8 cellular contexts compared by ENCODE assay signal in genomic region chr7:44796504-44797328, GRCh38. TPM values are rescaled to one million over a fixed set of nuclear protein-coding genes. Genes with fewer than 3 reads are reported as not detected.
DNase-seq lines count a peak whose midpoint lies in the region; ATAC-seq, FAIRE-seq and TF ChIP-seq lines count a peak whose summit lies in the region.

Gene PPIA, plus strand, starts transcription at chr7:44796681. Its CDS starts 44 bp downstream, at chr7:44796725.

- peak within 1 kb of the TSS; percentile 76 for H3K4ac ChIP-seq in H1 (replicated peaks; ENCODE audit: insufficient read length, low read depth, low read length)
- peak within 1 kb of the TSS; percentile 97 to 100 for H3K4ac ChIP-seq in mesenchymal stem cell (ENCODE audit: low read depth in 1 of 2, low read length in 2 of 2)

- peaks cover 19 to 39% of the 10 kb centered on the region in 2 experiments for H3K79me2 ChIP-seq in H1 (ENCODE audit: control insufficient read depth in 1 of 2, insufficient read depth in 2 of 2, low read length in 2 of 2)

- H3K4me3 Mint-ChIP-seq in activated CD8-positive, alpha-beta memory T cell treated with anti-CD3 and anti-CD28 coated beads, Interleukin-2, amount 10 ng/mL, durations not matched to agents 7 days and 5 days: peak within 1 kb of the TSS; percentile 93

- peaks cover 36% of the 10 kb centered on the region for H3K4me1 Mint-ChIP-seq in activated CD8-positive, alpha-beta memory T cell treated with anti-CD3 and anti-CD28 coated beads, Interleukin-2, amount 10 ng/mL, durations not matched to agents 7 days and 5 days

- ATAC-seq in GM21381 (IDR thresholded peaks at IDR 0.05; ENCODE audit: unreplicated experiment): peak; percentile 82
- peak; percentile 92 for ATAC-seq in activated CD8-positive, alpha-beta memory T cell treated with anti-CD3 and anti-CD28 coated beads, Interleukin-2, amount 10 ng/mL, durations not matched to agents 7 days and 5 days

- H3K27ac ChIP-seq in HUES48 (ENCODE audit: low read depth, low read length) (peak within 1 kb of the TSS; percentile 99), H1 (ENCODE audit: low read depth, low read length) (peak within 1 kb of the TSS; percentile 98), mesenchymal stem cell (ENCODE audit: low read length, poor library complexity, severe bottlenecking) (peak within 1 kb of the TSS; percentile 99)

- no peak for FAIRE-seq in H1 (lab: Jason Lieb, UNC)

- peak within 1 kb of the TSS; percentile 99 for H3K27ac Mint-ChIP-seq in activated CD8-positive, alpha-beta memory T cell treated with anti-CD3 and anti-CD28 coated beads, Interleukin-2, amount 10 ng/mL, durations not matched to agents 7 days and 5 days

- TF ChIP-seq RAD21 in H1 (IDR thresholded peaks at IDR 0.05 in 1 of 2, conservative IDR thresholded peaks at IDR 0.05 in 1 of 2; ENCODE audit: low read depth in 2 of 2, low read length in 2 of 2): no peak

- TF ChIP-seq EP300 in H1 (IDR thresholded peaks at IDR 0.05; ENCODE audit: borderline replicate concordance in 1 of 2, low read depth in 2 of 2, low read length in 2 of 2): no peak

- H3K23ac ChIP-seq in H1 (ENCODE audit: insufficient read length) (no peak within 1 kb of the TSS), mesenchymal stem cell (ENCODE audit: low read length in 2 of 2) (peak within 1 kb of the TSS; percentile 93 to 98)

- H4K8ac ChIP-seq in H1 (ENCODE audit: extremely low read depth, insufficient read depth, low read length): peak within 1 kb of the TSS; percentile 99
- peak within 1 kb of the TSS; percentile 97 for H4K8ac ChIP-seq in mesenchymal stem cell (ENCODE audit: low read length)

- H4K91ac ChIP-seq in H1 (replicated peaks; ENCODE audit: insufficient read length, low read length) (peak within 1 kb of the TSS; percentile 99), mesenchymal stem cell (ENCODE audit: low read length) (peak within 1 kb of the TSS; percentile 99)

- H3K18ac ChIP-seq in H1 (ENCODE audit: extremely low read depth, low read length) (peak within 1 kb of the TSS; percentile 93), mesenchymal stem cell (ENCODE audit: low read depth in 1 of 2, low read length in 2 of 2) (peak within 1 kb of the TSS; percentile 98 to 100)

- peak within 1 kb of the TSS; percentile 54 for H2BK120ac ChIP-seq in H1 (replicated peaks; ENCODE audit: low read depth, low read length)
- peak within 1 kb of the TSS; percentile 100 for H2BK120ac ChIP-seq in mesenchymal stem cell (ENCODE audit: low read depth, low read length)

- H2AFZ ChIP-seq in H1 (ENCODE audit: low read length) (peak within 1 kb of the TSS; percentile 60; the same call in 1 of the 2 replicates), mesenchymal stem cell (ENCODE audit: low read depth, low read length) (peak within 1 kb of the TSS; percentile 85)

- H2BK20ac ChIP-seq in H1 (ENCODE audit: low read length): no peak within 1 kb of the TSS

- H3K27me3 Mint-ChIP-seq in activated CD8-positive, alpha-beta memory T cell treated with anti-CD3 and anti-CD28 coated beads, Interleukin-2, amount 10 ng/mL, durations not matched to agents 7 days and 5 days: no peaks in the 10 kb centered on the region

- peak; percentile 96 to 97 for TF ChIP-seq POLR2A in H1 (IDR thresholded peaks at IDR 0.05; ENCODE audit: control extremely low read depth in 1 of 2, low read depth in 2 of 2, low read length in 2 of 2)

- H2BK12ac ChIP-seq in H1 (ENCODE audit: low read depth, low read length): peak within 1 kb of the TSS; percentile 33; the same call in 1 of the 2 replicates
- H2BK12ac ChIP-seq in mesenchymal stem cell (ENCODE audit: low read length in 2 of 2): peak within 1 kb of the TSS; percentile 64 to 82

- peaks cover 38% of the 10 kb centered on the region for H3K36me3 Mint-ChIP-seq in activated CD8-positive, alpha-beta memory T cell treated with anti-CD3 and anti-CD28 coated beads, Interleukin-2, amount 10 ng/mL, durations not matched to agents 7 days and 5 days

- H3K23me2 ChIP-seq in H1 (ENCODE audit: low read depth, low read length): peaks cover 5% of the 10 kb centered on the region

- H4K5ac ChIP-seq in H1 (ENCODE audit: insufficient read length, low read depth, low read length): peak within 1 kb of the TSS; percentile 89

- H3K9ac ChIP-seq in HUES48 (ENCODE audit: low read depth, low read length) (peak within 1 kb of the TSS; percentile 100), NT2/D1 (ENCODE audit: insufficient read length, low read depth) (peak within 1 kb of the TSS; percentile 100), H1 (replicated peaks in 1 of 4; ENCODE audit: extremely low read depth in 1 of 4, low read depth in 3 of 4, low read length in 3 of 4) (peak within 1 kb of the TSS; percentile 93 to 100 (median 98)), mesenchymal stem cell (ENCODE audit: low read length) (peak within 1 kb of the TSS; percentile 99)

- POLR2A ChIA-PET in H1 (lab: Charles Lee; ENCODE audit: partially characterized antibody): interaction anchor here (0.6 to 3.1 kb wide), 27 partner anchors 9 to 259 kb away, joined by 3 to 35 read pairs (median 5); partner anchors contain the start of genes H2AZ2, OGDH, TMED4 and ZMIZ2

- H3K4me1 ChIP-seq in HUES48 (ENCODE audit: control insufficient read depth, insufficient read depth, low read length): peaks cover 7% of the 10 kb centered on the region; the same call in 1 of the 2 replicates
- no peaks in the 10 kb centered on the region for H3K4me1 ChIP-seq in NT2/D1 (ENCODE audit: insufficient read depth, insufficient read length)
- peaks cover 0 to 5% (median 0%) of the 10 kb centered on the region in 4 experiments; a peak in 3 of 7 replicates for H3K4me1 ChIP-seq in H1 (replicated peaks in 1 of 4; ENCODE audit: control insufficient read depth in 3 of 4, insufficient read depth in 4 of 4, low read length in 3 of 4)
- H3K4me1 ChIP-seq in mesenchymal stem cell (ENCODE audit: control insufficient read depth, insufficient read depth, low read depth, low read length): peaks cover 9% of the 10 kb centered on the region

- H3K36me3 ChIP-seq in HUES48 (ENCODE audit: control insufficient read depth, insufficient read depth, low read length): peaks cover 40% of the 10 kb centered on the region
- peaks cover 45% of the 10 kb centered on the region for H3K36me3 ChIP-seq in NT2/D1 (ENCODE audit: insufficient read depth, insufficient read length, low read length)
- peaks cover 20 to 43% (median 34%) of the 10 kb centered on the region in 4 experiments for H3K36me3 ChIP-seq in H1 (ENCODE audit: control insufficient read depth in 2 of 4, insufficient read depth in 4 of 4, low read length in 3 of 4)
- H3K36me3 ChIP-seq in mesenchymal stem cell (ENCODE audit: control insufficient read depth in 1 of 2, insufficient read depth in 2 of 2, low read depth in 1 of 2, low read length in 2 of 2): peaks cover 12 to 35% of the 10 kb centered on the region in 2 experiments

- no peak for TF ChIP-seq CTCF in H1 (IDR thresholded peaks at IDR 0.05; ENCODE audit: control extremely low read depth in 1 of 3, insufficient read depth in 1 of 3, low read depth in 1 of 3, low read length in 3 of 3)

- DNase-seq in COR-L47 (lab: John Stamatoyannopoulos, UW) (peak; percentile 98), NT2/D1 (ENCODE audit: low read depth, low spot score) (peak; percentile 99), H1 (ENCODE audit: low read depth in 1 of 2, low spot score in 2 of 2) (peak; percentile 94 to 98), mesenchymal stem cell (peak; percentile 98)
- DNase-seq in activated CD8-positive, alpha-beta memory T cell treated with anti-CD3 and anti-CD28 coated beads, Interleukin-2, amount 10 ng/mL, durations not matched to agents 7 days and 5 days: peak; percentile 99
- DNase-seq in stimulated activated CD8-positive, alpha-beta memory T cell treated with anti-CD3 and anti-CD28 coated beads, Interleukin-12 subunit alpha, Interleukin-12 subunit beta, amount 100 ng/mL, for 24 hours (ENCODE audit: extremely low read depth): peak; percentile 90

- H2BK5ac ChIP-seq in H1 (ENCODE audit: low read depth, low read length) (peak within 1 kb of the TSS; percentile 97), mesenchymal stem cell (ENCODE audit: low read depth, low read length, poor library complexity, severe bottlenecking) (peak within 1 kb of the TSS; percentile 99)

- H3K56ac ChIP-seq in H1 (replicated peaks; ENCODE audit: insufficient read length, low read depth, low read length): peak within 1 kb of the TSS; percentile 88

- H3K14ac ChIP-seq in H1 (ENCODE audit: insufficient read length): no peak within 1 kb of the TSS
- peak within 1 kb of the TSS; percentile 90 to 98 for H3K14ac ChIP-seq in mesenchymal stem cell (ENCODE audit: low read length in 2 of 2)

- H3K4me3 ChIP-seq in HUES48 (ENCODE audit: low read depth, low read length): peak within 1 kb of the TSS; percentile 87
- peak within 1 kb of the TSS; percentile 99 for H3K4me3 ChIP-seq in NT2/D1 (ENCODE audit: insufficient read length, low read depth)
- H3K4me3 ChIP-seq in H1 (ENCODE audit: extremely low read depth in 1 of 4, insufficient read depth in 2 of 4, low read depth in 3 of 4, low read length in 4 of 4): peak within 1 kb of the TSS; percentile 70 to 98 (median 90)
- peak within 1 kb of the TSS; percentile 88 to 94 for H3K4me3 ChIP-seq in mesenchymal stem cell (ENCODE audit: insufficient read depth in 1 of 2, low read depth in 1 of 2, low read length in 2 of 2)

- H3K9me3 ChIP-seq in HUES48 (ENCODE audit: control insufficient read depth, insufficient read depth, low read length) (no peaks in the 10 kb centered on the region), NT2/D1 (ENCODE audit: insufficient read depth, low read length) (no peaks in the 10 kb centered on the region), H1 (ENCODE audit: insufficient read depth in 2 of 2, low read depth in 1 of 2, low read length in 1 of 2) (no peaks in the 10 kb centered on the region), mesenchymal stem cell (ENCODE audit: control insufficient read depth, low read length) (no peaks in the 10 kb centered on the region)

- CTCF ChIA-PET in activated CD8-positive, alpha-beta memory T cell treated with anti-CD3 and anti-CD28 coated beads, Interleukin-2, amount 10 ng/mL, durations not matched to agents 7 days and 5 days (lab: Charles Lee): interaction anchor here (0.9 to 2.8 kb wide), 4 partner anchors 11 to 159 kb away, joined by 3 to 17 read pairs (median 4); partner anchors contain the start of gene H2AZ2
- CTCF ChIA-PET in H1 (lab: Charles Lee; ENCODE audit: partially characterized antibody): interaction anchor here (1.0 to 1.4 kb wide), 2 partner anchors 52 to 214 kb away, joined by 3 read pairs; partner anchors contain the start of gene TMED4

- H3K79me1 ChIP-seq in H1 (ENCODE audit: low read depth, low read length) (no peaks in the 10 kb centered on the region), mesenchymal stem cell (replicated peaks; ENCODE audit: low read length, poor library complexity, severe bottlenecking) (peaks cover 4% of the 10 kb centered on the region)

- H3K9me3 Mint-ChIP-seq in activated CD8-positive, alpha-beta memory T cell treated with anti-CD3 and anti-CD28 coated beads, Interleukin-2, amount 10 ng/mL, durations not matched to agents 7 days and 5 days (ENCODE audit: low read depth): no peaks in the 10 kb centered on the region

- 0% methylated on average over 50 of the region's 99 CpGs; no CpG with 5 or more reads in 1 of the 2 experiments for WGBS in H1 (ENCODE audit: extremely low coverage in 1 of 2, insufficient coverage in 1 of 2, insufficient read length in 1 of 2, insufficient replicate concordance in 2 of 2, low coverage in 1 of 2, low lambda C conversion rate in 2 of 2, missing lambda C conversion rate in 1 of 2), 2 experiments
- under 1% methylated on average over 91 of the region's 99 CpGs for WGBS in mesenchymal stem cell

- H3K27me3 ChIP-seq in HUES48 (ENCODE audit: control insufficient read depth, insufficient read depth, low read length): no peaks in the 10 kb centered on the region
- no peaks in the 10 kb centered on the region for H3K27me3 ChIP-seq in NT2/D1 (ENCODE audit: insufficient read depth, insufficient read length)
- no peaks in the 10 kb centered on the region for H3K27me3 ChIP-seq in H1 (replicated peaks in 1 of 4; ENCODE audit: control insufficient read depth in 3 of 4, extremely low read depth in 1 of 4, insufficient read depth in 3 of 4, low read length in 3 of 4)
- no peaks in the 10 kb centered on the region for H3K27me3 ChIP-seq in mesenchymal stem cell (ENCODE audit: control insufficient read depth in 1 of 2, insufficient read depth in 1 of 2, low read length in 2 of 2)

- H2BK15ac ChIP-seq in H1 (ENCODE audit: low read length): peak within 1 kb of the TSS; percentile 61; the same call in 1 of the 2 replicates
- H2BK15ac ChIP-seq in mesenchymal stem cell (ENCODE audit: low read depth, poor library complexity, severe bottlenecking): peak within 1 kb of the TSS; percentile 96

- H2AK5ac ChIP-seq in H1 (ENCODE audit: low read depth, low read length) (peak within 1 kb of the TSS; percentile 94; the same call in 1 of the 2 replicates), mesenchymal stem cell (ENCODE audit: low read length, severe bottlenecking) (peak within 1 kb of the TSS; percentile 100)

- H3K4me2 ChIP-seq in H1 (ENCODE audit: insufficient read depth in 1 of 2, low read depth in 2 of 2, low read length in 2 of 2): peak within 1 kb of the TSS; percentile 95 to 98
- peak within 1 kb of the TSS; percentile 78 for H3K4me2 ChIP-seq in mesenchymal stem cell (ENCODE audit: low read length, poor library complexity, severe bottlenecking)

- peaks cover 21 to 24% of the 10 kb centered on the region in 2 experiments for H4K20me1 ChIP-seq in H1 (replicated peaks in 1 of 2; ENCODE audit: control insufficient read depth in 1 of 2, insufficient read depth in 2 of 2, low read length in 2 of 2)

RNA-seq across cellular contexts. Expression of gene PPIA, which starts in this region (rescaled TPM):
- 1,000 to 10,000 TPM; 1,935 to 2,367 TPM for total RNA-seq in activated CD8-positive, alpha-beta memory T cell treated with anti-CD3 and anti-CD28 coated beads, Interleukin-2, amount 10 ng/mL, durations not matched to agents 7 days and 5 days
- 2,865 and 2,888 TPM in 2 replicates for total RNA-seq in H1 (2021; fragmentation: NEBNext Ultra II Directional; extraction: Animal tissue kit (Norgen Biotek cat#: 25700))
- polyA plus RNA-seq in H1 (2011; rRNA removed): 3,630 and 5,394 TPM in 2 replicates
- polyA plus RNA-seq in H1 (2011; cell fraction: cytosol; rRNA removed): 5,080 TPM
- 1,333 TPM for polyA plus RNA-seq in H1 (2011; cell fraction: nucleus; rRNA removed)
- 3,702 to 4,681 TPM (median 4,309 TPM) in 4 replicates for polyA plus RNA-seq in H1 (2012, experiment 1 of 2)
- 1,128 TPM for polyA plus RNA-seq in H1 (2012, experiment 2 of 2)
- 2,125 TPM for polyA plus RNA-seq in H1 (2013, experiment 1 of 2)
- polyA plus RNA-seq in H1 (2013, experiment 2 of 2): 2,348 TPM
- polyA minus RNA-seq in H1 (2011; rRNA and poly(A)+ RNA removed): 1,743 and 1,763 TPM in 2 replicates
- 794 TPM for polyA minus RNA-seq in H1 (2011; cell fraction: cytosol; rRNA and poly(A)+ RNA removed)
- 548 TPM for polyA minus RNA-seq in H1 (2011; cell fraction: nucleus; rRNA and poly(A)+ RNA removed)
- 2,030 TPM for polyA plus RNA-seq in mesenchymal stem cell (2013, experiment 1 of 2)
- 2,181 TPM for polyA plus RNA-seq in mesenchymal stem cell (2013, experiment 2 of 2)

Comparison
In these comparisons a context has a peak if more than half of its experiments do, and no peak if none do; other contexts are left out.
1. Peak in every context shown above with its lines: DNase-seq, ATAC-seq, H3K4me3 ChIP-seq and H3K27ac ChIP-seq.